16 cellular contexts compared by ENCODE assay signal in the genomic region with DNA sequence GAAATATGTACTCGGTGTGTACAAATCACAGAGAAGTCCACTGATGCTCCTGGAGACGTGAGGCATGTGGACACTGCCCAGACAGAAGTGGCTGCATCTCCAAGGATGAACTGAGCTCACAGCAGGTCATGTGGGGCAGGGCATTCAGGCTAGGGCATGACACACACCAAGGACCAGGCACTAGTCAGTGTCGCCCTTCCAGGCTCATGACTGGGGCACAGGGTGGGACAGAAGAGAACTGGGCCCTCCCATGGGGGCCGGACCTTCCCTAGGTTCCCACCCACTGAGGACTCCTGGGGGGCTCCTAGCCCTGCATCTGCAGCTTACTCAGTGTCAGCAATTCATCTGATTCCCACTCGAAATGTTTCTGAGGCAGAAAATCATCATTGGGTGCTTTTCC.
DNase-seq lines count a peak whose midpoint lies in the region; TF ChIP-seq lines count a peak whose summit lies in the region.
"Had no signal": no experiment of that assay in that cellular context is flagged by ENCODE, and none has a peak within 500 bp of the region (broad histone marks: within the 10 kb centered on the region; RNA-seq: fewer than 3 reads in every experiment).

No MANE protein-coding gene starts in this region.

- H3K14ac ChIP-seq in H9 (ENCODE audit: insufficient read depth, low read length): no peak overlapping the region

- H2BK15ac ChIP-seq in H9 (ENCODE audit: low read depth, low read length): no peak overlapping the region

- H2BK12ac ChIP-seq in H9 (ENCODE audit: insufficient read length, low read depth, low read length): no peak overlapping the region

- WGBS in H9 (ENCODE audit: extremely low coverage, insufficient read length, low lambda C conversion rate): no CpG with 5 or more reads among the region's 5 CpGs

- H3K36me3 ChIP-seq in osteoblast (ENCODE audit: insufficient read depth, low read length): no peaks in the 10 kb centered on the region
- H3K36me3 ChIP-seq: HAP-1 had no signal

- H3K27ac ChIP-seq in H9 (ENCODE audit: insufficient read length, low read depth, low read length): no peak overlapping the region
- H3K27ac ChIP-seq in coronary artery: no peak overlapping the region
- H3K27ac ChIP-seq in osteoblast (ENCODE audit: low read depth, low read length): no peak overlapping the region

- no peak overlapping the region for H2BK20ac ChIP-seq in H9 (ENCODE audit: low read depth, low read length, poor library complexity, severe bottlenecking)

- no peak overlapping the region for H2BK120ac ChIP-seq in H9 (ENCODE audit: low read depth, low read length, poor library complexity, severe bottlenecking)

- no peaks in the 10 kb centered on the region for H3K27me3 ChIP-seq in H9 (ENCODE audit: insufficient read depth, low read length)
- no peaks in the 10 kb centered on the region for H3K27me3 ChIP-seq in osteoblast (ENCODE audit: insufficient read depth, low read length)

- no peaks in the 10 kb centered on the region for H3K79me1 ChIP-seq in H9 (ENCODE audit: insufficient read depth, low read depth, low read length, poor library complexity, severe bottlenecking)

- no peaks in the 10 kb centered on the region for H4K20me1 ChIP-seq in H9 (ENCODE audit: control insufficient read depth, insufficient read depth, insufficient read length)
- no peaks in the 10 kb centered on the region for H4K20me1 ChIP-seq in osteoblast (ENCODE audit: insufficient read depth, low read length)

- H3K23ac ChIP-seq in H9 (ENCODE audit: insufficient read length, low read depth, low read length): no peak overlapping the region

- no peak overlapping the region for H3K56ac ChIP-seq in H9 (ENCODE audit: insufficient read length, low read depth, low read length)

- no peak overlapping the region for H3K18ac ChIP-seq in H9 (ENCODE audit: insufficient read length, low read depth, low read length)

- H3K23me2 ChIP-seq in H9 (ENCODE audit: insufficient read length, low read depth, low read length, poor library complexity, severe bottlenecking): no peaks in the 10 kb centered on the region

- no peak overlapping the region for H3K27ac Mint-ChIP-seq in H9
- H3K27ac Mint-ChIP-seq: CD4-positive, alpha-beta memory T cell; GM23338; HFFc6 had no signal

- peaks cover 0 to 2% (median 0%) of the 10 kb centered on the region in 3 experiments; a peak in 1 of 7 replicates for H3K36me3 Mint-ChIP-seq in H9 (ENCODE audit: insufficient read depth in 1 of 3, low read depth in 3 of 3)
- H3K36me3 Mint-ChIP-seq: CD4-positive, alpha-beta memory T cell had no signal

- no peak overlapping the region for H3K4me3 Mint-ChIP-seq in H9
- H3K4me3 Mint-ChIP-seq: CD4-positive, alpha-beta memory T cell; GM23338; HFFc6 had no signal

- H3K27me3 Mint-ChIP-seq in H9 (ENCODE audit: low read depth): peaks cover 1% of the 10 kb centered on the region

- H3K4me2 ChIP-seq in H9 (ENCODE audit: insufficient read depth, insufficient read length, low read length): no peak overlapping the region
- H3K4me2 ChIP-seq in osteoblast (ENCODE audit: insufficient read depth, low read length): no peak overlapping the region
- H3K4me2 ChIP-seq: GM23338 had no signal

- no peak overlapping the region for H3K9ac ChIP-seq in H9 (ENCODE audit: extremely low read depth, insufficient read length, low read length)

- H4K8ac ChIP-seq in H9 (replicated peaks; ENCODE audit: insufficient read length, low read depth, low read length): no peak overlapping the region

- no peak overlapping the region for H4K5ac ChIP-seq in H9 (ENCODE audit: insufficient read length, low read depth, low read length)

- H2AK5ac ChIP-seq in H9 (ENCODE audit: insufficient read length, low read length): no peak overlapping the region

- no peak overlapping the region for H3K4ac ChIP-seq in H9 (ENCODE audit: low read depth, low read length)

- no peaks in the 10 kb centered on the region for H3K4me1 Mint-ChIP-seq in H9
- H3K4me1 Mint-ChIP-seq: CD4-positive, alpha-beta memory T cell; GM23338 had no signal

- H3K79me2 ChIP-seq in H9 (ENCODE audit: insufficient read depth, low read length): no peaks in the 10 kb centered on the region
- H3K79me2 ChIP-seq in osteoblast (ENCODE audit: insufficient read depth, low read length): no peaks in the 10 kb centered on the region

- no peak overlapping the region for H3T11ph ChIP-seq in H9 (ENCODE audit: low read length)

- DNase-seq in H9 (peak; percentile 10), coronary artery (ENCODE audit: low spot score) (peak; percentile 9), osteoblast (ENCODE audit: insufficient read length, low spot score, missing footprints) (peak; percentile 75), OCI-M2 (lab: John Stamatoyannopoulos, UW; ENCODE audit: unreplicated experiment) (no peak), SW 1271 (lab: John Stamatoyannopoulos, UW) (no peak)
- DNase-seq in stimulated activated CD4-positive, alpha-beta T cell treated with anti-CD3 and anti-CD28 coated beads, Interleukin-4, amount 100 ng/mL, for 24 hours: no peak
- DNase-seq: C1 segment of cervical spinal cord; Calu3; CD4-positive, alpha-beta memory T cell; COR-L47; DMS53; DMS79 treated with DMSO at 0.1 percent for 48 hours; GF-D8; HFFc6 had no signal

- H3K4me1 ChIP-seq in H9 (ENCODE audit: insufficient read depth, low read length) (no peaks in the 10 kb centered on the region), osteoblast (ENCODE audit: insufficient read depth, low read length) (no peaks in the 10 kb centered on the region)
- H3K4me1 ChIP-seq: HAP-1 had no signal

- H3K9me3 Mint-ChIP-seq in H9: peaks cover 2 to 4% of the 10 kb centered on the region in 2 experiments; a peak in 2 of 5 replicates
- H3K9me3 Mint-ChIP-seq: CD4-positive, alpha-beta memory T cell had no signal

- H2AFZ ChIP-seq in H9 (ENCODE audit: low read length) (no peak overlapping the region), osteoblast (ENCODE audit: low read length) (no peak overlapping the region)
- H2AFZ ChIP-seq: GM23338 had no signal

- H3K9me3 ChIP-seq in H9 (ENCODE audit: control insufficient read depth, low read depth, low read length) (no peaks in the 10 kb centered on the region), osteoblast (ENCODE audit: low read depth, low read length) (no peaks in the 10 kb centered on the region)
- H3K9me3 ChIP-seq: HAP-1 had no signal

- no peak overlapping the region for H3K4me3 ChIP-seq in coronary artery
- no peak overlapping the region for H3K4me3 ChIP-seq in osteoblast (ENCODE audit: insufficient read depth, low read length)
- H3K4me3 ChIP-seq: GM23338, HAP-1 had no signal

- no peak overlapping the region for H4K91ac ChIP-seq in H9 (ENCODE audit: insufficient read length, low read depth, low read length)

- no peak overlapping the region for H2BK5ac ChIP-seq in H9 (ENCODE audit: insufficient read length, low read length)

- TF ChIP-seq CTCF in H9 (conservative IDR thresholded peaks at IDR 0.05) (no peak), coronary artery (IDR thresholded peaks at IDR 0.05) (no peak), osteoblast (IDR thresholded peaks at IDR 0.05; ENCODE audit: extremely low read depth, low read depth, low read length) (no peak)

Comparison
In these comparisons a context has a peak if more than half of its experiments do, and no peak if none do; other contexts are left out.
1. DNase-seq: peak in H9 (single experiment), coronary artery (single experiment) and osteoblast (single experiment); none in OCI-M2 (single experiment), SW 1271 (0 of 2) and stimulated activated CD4-positive, alpha-beta T cell treated with anti-CD3 and anti-CD28 coated beads, Interleukin-4, amount 100 ng/mL, for 24 hours (single experiment).